In genomic region chr1:235873045-235873444, GRCh38 we compare ENCODE assay signal across 1 cellular context.
A peak's percentile ranks its signal among the peaks of the same experiment; 100 is the strongest.
TF ChIP-seq lines count a peak whose summit lies in the region.

No MANE protein-coding gene starts in this region.

TF ChIP-seq in GM12878, 131 proteins besides CTCF, POLR2A, EP300 and RAD21 (continued from another document):
- TF ChIP-seq ZBTB11 (CRISPR knock-in tag; IDR thresholded peaks at IDR 0.05): no peak
- TF ChIP-seq BCL3 (IDR thresholded peaks at IDR 0.05; ENCODE audit: borderline replicate concordance, insufficient read depth, low read depth, low read length, poor library complexity, severe bottlenecking): no peak
- peak; percentile 71; the same call in 1 of the 2 replicates for TF ChIP-seq RELB (IDR thresholded peaks at IDR 0.05; ENCODE audit: low read depth)
- peak; percentile 22 for TF ChIP-seq CUX1 (IDR thresholded peaks at IDR 0.05; ENCODE audit: insufficient replicate concordance, low read depth, low read length)
- no peak for TF ChIP-seq FOXM1 (IDR thresholded peaks at IDR 0.05; ENCODE audit: low read depth, low read length)
- peak; percentile 43; the same call in 1 of the 2 replicates for TF ChIP-seq RUNX3 (IDR thresholded peaks at IDR 0.05; ENCODE audit: low read length)
- TF ChIP-seq IKZF2 (IDR thresholded peaks at IDR 0.05): peak; percentile 84
- no peak for TF ChIP-seq ZNF207 (IDR thresholded peaks at IDR 0.05; ENCODE audit: borderline replicate concordance)
- TF ChIP-seq ETV6 (conservative IDR thresholded peaks at IDR 0.05 in 1 of 2, IDR thresholded peaks at IDR 0.05 in 1 of 2; ENCODE audit: borderline replicate concordance in 1 of 2, low read depth in 1 of 2): no peak
- TF ChIP-seq CREM (IDR thresholded peaks at IDR 0.05; ENCODE audit: low read depth): no peak
- TF ChIP-seq ESRRA (IDR thresholded peaks at IDR 0.05; ENCODE audit: low read length): peak; percentile 82; the same call in 1 of the 2 replicates
- no peak for TF ChIP-seq TCF12 (IDR thresholded peaks at IDR 0.05; ENCODE audit: low read depth, low read length)
- TF ChIP-seq ATF7 (IDR thresholded peaks at IDR 0.05; ENCODE audit: low read depth): peak; percentile 73
- TF ChIP-seq CHD1 (IDR thresholded peaks at IDR 0.05; ENCODE audit: low read depth, low read length): no peak
- no peak for TF ChIP-seq TARDBP (IDR thresholded peaks at IDR 0.05; ENCODE audit: borderline replicate concordance)
- TF ChIP-seq CHD2 (IDR thresholded peaks at IDR 0.05; ENCODE audit: borderline replicate concordance, low read depth, low read length): 0 out of 2 replicates have a peak, but pooled peaks have one; percentile 27
- no peak for TF ChIP-seq YY1 (IDR thresholded peaks at IDR 0.05; ENCODE audit: low read depth, low read length)
- TF ChIP-seq NR2F1 (conservative IDR thresholded peaks at IDR 0.05): peak; percentile 42
- peak; percentile 80; the same call in 1 of the 2 replicates for TF ChIP-seq MTA2 (IDR thresholded peaks at IDR 0.05; ENCODE audit: low read depth)
- TF ChIP-seq BMI1 (IDR thresholded peaks at IDR 0.05; ENCODE audit: borderline replicate concordance): peak; percentile 20; the same call in 1 of the 2 replicates
- 0 out of 2 replicates have a peak, but pooled peaks have one; percentile 22 for TF ChIP-seq MLLT1 (IDR thresholded peaks at IDR 0.05)
- TF ChIP-seq ZNF24 (IDR thresholded peaks at IDR 0.05): peak; percentile 84
- TF ChIP-seq BCL11A (IDR thresholded peaks at IDR 0.05; ENCODE audit: low read depth, low read length): 0 out of 2 replicates have a peak, but pooled peaks have one; percentile 6
- no peak for TF ChIP-seq STAT1 (conservative IDR thresholded peaks at IDR 0.05)
- no peak for TF ChIP-seq CBFB (IDR thresholded peaks at IDR 0.05; ENCODE audit: low read depth)
TF ChIP-seq in GM12878: peak in this region for 20.
